ENCODE assay signal across 18 cellular contexts in the genomic region with DNA sequence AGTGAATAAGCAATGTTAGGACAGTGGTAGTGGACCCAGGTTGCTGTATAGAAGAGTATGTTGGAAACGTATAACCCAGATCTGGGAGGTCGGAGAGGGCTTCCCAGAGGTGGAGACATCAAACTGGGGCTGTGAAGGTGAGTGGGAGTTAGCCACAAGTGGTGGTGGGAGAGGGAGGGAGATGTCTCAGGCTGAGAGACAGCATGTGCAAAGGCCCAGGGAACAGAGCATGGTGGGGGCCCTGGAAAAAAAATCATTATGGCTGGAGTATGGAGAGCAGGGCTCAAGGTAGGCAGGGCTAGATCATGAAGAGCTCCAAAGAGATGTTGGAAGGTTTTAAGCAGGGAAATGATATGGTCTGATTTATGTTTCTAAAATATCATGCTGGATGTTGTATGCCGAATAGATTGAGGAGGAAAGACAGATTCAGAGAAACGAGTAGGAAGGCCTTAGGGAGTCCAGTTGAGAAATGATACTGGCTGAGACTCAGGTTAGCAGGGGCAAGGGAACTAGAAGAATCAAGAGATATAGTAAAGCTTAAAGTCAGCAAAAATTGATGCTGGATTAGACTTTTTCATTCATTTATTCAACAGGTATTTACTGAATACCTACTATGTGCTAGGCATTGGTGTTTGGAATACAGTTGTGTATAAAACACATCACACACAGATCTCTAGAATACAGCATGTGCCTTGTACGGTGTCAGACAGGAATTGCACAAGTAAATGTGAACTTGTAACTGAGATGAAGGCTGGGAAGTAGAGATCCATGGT.
"Had no signal": no experiment of that assay in that cellular context is flagged by ENCODE, and none has a peak within 500 bp of the region (broad histone marks: within the 10 kb centered on the region; RNA-seq: fewer than 3 reads in every experiment).

No MANE protein-coding gene starts in this region.

- H3K27me3 Mint-ChIP-seq: activated CD4-positive, alpha-beta T cell treated with anti-CD3 and anti-CD28 coated beads, Interleukin-2, amount 10 ng/mL, durations not matched to agents 7 days and 5 days; activated naive CD8-positive, alpha-beta T cell treated with anti-CD3 and anti-CD28 coated beads for 36 hours had no signal

- H3K36me3 Mint-ChIP-seq: mesothelial cell of epicardium had no signal

- DNase-seq: activated CD4-positive, alpha-beta T cell treated with anti-CD3 and anti-CD28 coated beads, Interleukin-2, amount 10 ng/mL, durations not matched to agents 7 days and 5 days; activated CD4-positive, CD25-positive, alpha-beta regulatory T cell treated with anti-CD3 and anti-CD28 coated beads, Interleukin-2, amount 50 U/mL, for 72 hours; activated CD8-positive, alpha-beta T cell treated with anti-CD3 and anti-CD28 coated beads, Interleukin-2, amount 10 ng/mL, durations not matched to agents 7 days and 5 days; activated naive CD8-positive, alpha-beta T cell treated with anti-CD3 and anti-CD28 coated beads for 36 hours; amygdala; cerebellar nuclear complex; foreskin fibroblast; kidney glomerular epithelial cell; left lung; nucleus accumbens; SK-N-SH; small intestine; stimulated activated CD4-positive, alpha-beta T cell treated with anti-CD3 and anti-CD28 coated beads, Interleukin-2, amount 100 ng/mL, for 24 hours; stimulated activated naive CD4-positive, alpha-beta T cell; upper lobe of right lung had no signal

- H3K9me3 Mint-ChIP-seq: activated CD4-positive, alpha-beta T cell treated with anti-CD3 and anti-CD28 coated beads, Interleukin-2, amount 10 ng/mL, durations not matched to agents 7 days and 5 days; activated naive CD8-positive, alpha-beta T cell treated with anti-CD3 and anti-CD28 coated beads for 36 hours; activated T-helper 1 cell treated with anti-CD3 and anti-CD28 coated beads, Interleukin-12 subunit alpha, Interleukin-12 subunit beta, Interleukin-2, Interleukin-4 antibody, amounts not matched to agents 30 ng/mL and 10 ng/mL and 1 ng/mL, durations not matched to agents 14 hours and 24 hours and 36 hours; mesothelial cell of epicardium had no signal

- ATAC-seq: activated CD8-positive, alpha-beta T cell treated with anti-CD3 and anti-CD28 coated beads, Interleukin-2, amount 10 ng/mL, durations not matched to agents 7 days and 5 days; left lung; sciatic nerve; upper lobe of right lung had no signal

- H3K27ac Mint-ChIP-seq: activated CD4-positive, alpha-beta T cell treated with anti-CD3 and anti-CD28 coated beads, Interleukin-2, amount 10 ng/mL, durations not matched to agents 7 days and 5 days; activated CD8-positive, alpha-beta T cell treated with anti-CD3 and anti-CD28 coated beads, Interleukin-2, amount 10 ng/mL, durations not matched to agents 7 days and 5 days; activated naive CD8-positive, alpha-beta T cell treated with anti-CD3 and anti-CD28 coated beads for 36 hours; activated T-helper 1 cell treated with anti-CD3 and anti-CD28 coated beads, Interleukin-12 subunit alpha, Interleukin-12 subunit beta, Interleukin-2, Interleukin-4 antibody, amounts not matched to agents 30 ng/mL and 10 ng/mL and 1 ng/mL, durations not matched to agents 14 hours and 24 hours and 36 hours; mesothelial cell of epicardium had no signal

- H3K4me3 Mint-ChIP-seq: activated CD4-positive, alpha-beta T cell treated with anti-CD3 and anti-CD28 coated beads, Interleukin-2, amount 10 ng/mL, durations not matched to agents 7 days and 5 days; activated CD8-positive, alpha-beta T cell treated with anti-CD3 and anti-CD28 coated beads, Interleukin-2, amount 10 ng/mL, durations not matched to agents 7 days and 5 days; activated naive CD8-positive, alpha-beta T cell treated with anti-CD3 and anti-CD28 coated beads for 36 hours; activated T-helper 1 cell treated with anti-CD3 and anti-CD28 coated beads, Interleukin-12 subunit alpha, Interleukin-12 subunit beta, Interleukin-2, Interleukin-4 antibody, amounts not matched to agents 30 ng/mL and 10 ng/mL and 1 ng/mL, durations not matched to agents 14 hours and 24 hours and 36 hours; mesothelial cell of epicardium had no signal
